In the genomic region with DNA sequence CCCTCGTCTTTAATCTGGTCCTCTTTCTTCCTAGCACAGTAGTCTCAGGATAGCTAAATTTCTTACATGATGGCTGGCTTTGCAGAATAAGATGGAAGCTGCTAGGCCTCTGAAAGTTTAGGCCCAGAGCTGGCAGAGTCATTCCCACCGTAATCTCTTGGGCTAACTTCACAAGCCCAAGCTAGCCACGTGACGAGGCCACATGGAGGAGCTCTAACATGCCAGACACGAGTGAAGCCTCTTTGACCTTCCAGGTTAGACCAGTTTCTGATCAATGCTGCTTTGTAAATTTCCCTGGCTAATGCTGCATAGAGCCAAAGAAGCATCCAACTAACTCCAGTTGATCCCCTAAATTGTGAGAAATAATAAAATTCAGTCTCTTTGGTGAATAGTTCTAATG, we compare ENCODE assay signal across 16 cellular contexts. TPM values are rescaled to one million over a fixed set of nuclear protein-coding genes. Genes with fewer than 3 reads are reported as not detected.
A peak's percentile ranks its signal among the peaks of the same experiment; 100 is the strongest.
DNase-seq lines count a peak whose midpoint lies in the region; ATAC-seq and TF ChIP-seq lines count a peak whose summit lies in the region.
"Had no signal": no experiment of that assay in that cellular context is flagged by ENCODE, and none has a peak within 500 bp of the region (broad histone marks: within the 10 kb centered on the region; RNA-seq: fewer than 3 reads in every experiment).

No MANE protein-coding gene starts in this region.

- no peaks in the 10 kb centered on the region for H3K36me3 ChIP-seq in SK-N-SH (replicated peaks in 1 of 2; ENCODE audit: control insufficient read depth in 1 of 2, insufficient read depth in 2 of 2, low read length in 1 of 2)
- no peaks in the 10 kb centered on the region for H3K36me3 ChIP-seq in smooth muscle cell (ENCODE audit: low read depth)
- H3K36me3 ChIP-seq: pancreas, vagina had no signal

- H2AFZ ChIP-seq in SK-N-SH (ENCODE audit: low read depth) (no peak overlapping the region), smooth muscle cell (ENCODE audit: low read depth) (peak overlapping the region; percentile 65)

- no peaks in the 10 kb centered on the region for H3K27me3 ChIP-seq in SK-N-SH (ENCODE audit: insufficient read depth)
- H3K27me3 ChIP-seq in smooth muscle cell (ENCODE audit: low read depth): no peaks in the 10 kb centered on the region
- H3K27me3 ChIP-seq: pancreas, vagina had no signal

- TF ChIP-seq EP300 in SK-N-SH (IDR thresholded peaks at IDR 0.05; ENCODE audit: borderline replicate concordance in 1 of 2, low read depth in 1 of 2, low read length in 1 of 2): no peak

- H3K27ac ChIP-seq in SK-N-SH (ENCODE audit: low read depth in 2 of 2, low read length in 1 of 2) (no peak overlapping the region), smooth muscle cell (ENCODE audit: low read depth) (no peak overlapping the region)
- H3K27ac ChIP-seq: pancreas, vagina had no signal

- no peak for DNase-seq in SK-N-SH
- DNase-seq in NCI-H748 (lab: John Stamatoyannopoulos, UW; ENCODE audit: unreplicated experiment): peak; percentile 71
- peak; percentile 2 for DNase-seq in fibroblast of mammary gland (ENCODE audit: low read depth)
- DNase-seq in smooth muscle cell (lab: John Stamatoyannopoulos, UW; ENCODE audit: unreplicated experiment): no peak
- DNase-seq: anterior cingulate cortex, GF-D8, NCI-H2171, pancreas, SHP77 treated with DMSO at 0.1 percent for 48 hours had no signal

- H3K4me2 ChIP-seq in SK-N-SH (no peak overlapping the region), smooth muscle cell (no peak overlapping the region)

- CTCF ChIA-PET in SK-N-SH (lab: Yijun Ruan, JAX): interaction anchor here (1.1 kb wide), 1 partner anchor 579 kb away, joined by 3 read pairs; no protein-coding TSS in a partner anchor

- TF ChIP-seq RAD21 in SK-N-SH (IDR thresholded peaks at IDR 0.05; ENCODE audit: low read length): no peak

- no peak overlapping the region for H3K4me3 ChIP-seq in SK-N-SH (ENCODE audit: low read depth in 2 of 2, low read length in 1 of 2)
- H3K4me3 ChIP-seq in fibroblast of mammary gland (ENCODE audit: control insufficient read depth, low read depth, low read length): no peak overlapping the region
- no peak overlapping the region for H3K4me3 ChIP-seq in smooth muscle cell
- H3K4me3 ChIP-seq: lung, pancreas, vagina had no signal

- H3K9me3 ChIP-seq in SK-N-SH: no peaks in the 10 kb centered on the region
- H3K9me3 ChIP-seq in smooth muscle cell (replicated peaks; ENCODE audit: low read depth): no peaks in the 10 kb centered on the region
- H3K9me3 ChIP-seq: pancreas, vagina had no signal

- TF ChIP-seq CTCF in SK-N-SH (IDR thresholded peaks at IDR 0.05) (0 out of 2 replicates have a peak, but pooled peaks have one; percentile 16), fibroblast of mammary gland (conservative IDR thresholded peaks at IDR 0.05; ENCODE audit: control insufficient read depth, insufficient read depth, low read depth, low read length) (peak; percentile 1), smooth muscle cell (IDR thresholded peaks at IDR 0.05; ENCODE audit: borderline replicate concordance, insufficient read depth, poor library complexity, severe bottlenecking) (no peak)

- 60% methylated on average over 5 of the region's 5 CpGs for whole genome bisulfite sequencing in SK-N-SH (ENCODE audit: low lambda C conversion rate)
- WGBS in smooth muscle cell (ENCODE audit: low lambda C conversion rate): 59% methylated on average over 5 of the region's 5 CpGs

- H3K9me2 ChIP-seq in SK-N-SH: no peaks in the 10 kb centered on the region

- H3F3A ChIP-seq in SK-N-SH (replicated peaks; ENCODE audit: insufficient read depth) (no peaks in the 10 kb centered on the region), smooth muscle cell (ENCODE audit: low read depth) (no peaks in the 10 kb centered on the region)

- no peak for ATAC-seq in SK-N-SH treated with all-trans-retinoic acid at 6 μM for 48 hours
- ATAC-seq in GM18873 (IDR thresholded peaks at IDR 0.05; ENCODE audit: low FRiP score, unreplicated experiment): no peak
- ATAC-seq in HG03045 (IDR thresholded peaks at IDR 0.05; ENCODE audit: unreplicated experiment): no peak
- ATAC-seq in GM18858 (IDR thresholded peaks at IDR 0.05; ENCODE audit: unreplicated experiment): no peak
- ATAC-seq: activated CD4-positive, CD25-positive, alpha-beta regulatory T cell treated with anti-CD3 and anti-CD28 coated beads, Interleukin-2, amount 50 U/mL, for 24 hours; pancreas had no signal

- POLR2A ChIA-PET in SK-N-SH (lab: Yijun Ruan, JAX): no interaction called here

- H4K20me1 ChIP-seq in SK-N-SH (ENCODE audit: insufficient read depth): no peaks in the 10 kb centered on the region
- no peaks in the 10 kb centered on the region for H4K20me1 ChIP-seq in smooth muscle cell (ENCODE audit: low read depth)

- no peaks in the 10 kb centered on the region for H3K79me2 ChIP-seq in SK-N-SH (ENCODE audit: insufficient read depth)
- H3K79me2 ChIP-seq in smooth muscle cell (ENCODE audit: low read depth): no peaks in the 10 kb centered on the region

- H3K4me1 ChIP-seq in SK-N-SH (ENCODE audit: control insufficient read depth in 1 of 2, insufficient read depth in 2 of 2, low read depth in 1 of 2, low read length in 1 of 2): no peaks in the 10 kb centered on the region
- no peaks in the 10 kb centered on the region for H3K4me1 ChIP-seq in smooth muscle cell (ENCODE audit: low read depth)
- H3K4me1 ChIP-seq: pancreas, vagina had no signal

- no peak overlapping the region for H3K9ac ChIP-seq in SK-N-SH
- H3K9ac ChIP-seq in smooth muscle cell (ENCODE audit: low read depth): no peak overlapping the region

TF ChIP-seq in SK-N-SH, 30 proteins besides CTCF, POLR2A, EP300 and RAD21:
- TF ChIP-seq RCOR1 (IDR thresholded peaks at IDR 0.05; ENCODE audit: low read length): no peak

TF ChIP-seq in SK-N-SH treated with all-trans-retinoic acid at 6 μM for 48 hours, 23 proteins besides CTCF, POLR2A, EP300 and RAD21 (continues in another document):
- TF ChIP-seq ZNF565 (CRISPR knock-in tag; conservative IDR thresholded peaks at IDR 0.05; ENCODE audit: low read depth) (no peak), ZC3H10 (CRISPR knock-in tag; IDR thresholded peaks at IDR 0.05) (no peak), ISL1 (CRISPR knock-in tag; IDR thresholded peaks at IDR 0.05) (no peak), ZNF70 (CRISPR knock-in tag; IDR thresholded peaks at IDR 0.05) (no peak), RARB (CRISPR knock-in tag; IDR thresholded peaks at IDR 0.05) (no peak), ZFP3 (CRISPR knock-in tag; IDR thresholded peaks at IDR 0.05) (no peak), TOX (CRISPR knock-in tag; IDR thresholded peaks at IDR 0.05; ENCODE audit: borderline replicate concordance) (no peak), TCF4 (CRISPR knock-in tag; IDR thresholded peaks at IDR 0.05; ENCODE audit: borderline replicate concordance) (no peak), ESRRG (CRISPR knock-in tag; IDR thresholded peaks at IDR 0.05) (no peak), OSR1 (CRISPR knock-in tag; IDR thresholded peaks at IDR 0.05) (no peak), ZNF8 (CRISPR knock-in tag; IDR thresholded peaks at IDR 0.05) (no peak), CSDC2 (CRISPR knock-in tag; IDR thresholded peaks at IDR 0.05) (no peak), SNAI2 (CRISPR knock-in tag; IDR thresholded peaks at IDR 0.05) (no peak), ARNTL (CRISPR knock-in tag; IDR thresholded peaks at IDR 0.05; ENCODE audit: borderline replicate concordance, low read depth) (no peak), GLIS3 (CRISPR knock-in tag; IDR thresholded peaks at IDR 0.05) (no peak), POU6F1 (CRISPR knock-in tag; IDR thresholded peaks at IDR 0.05; ENCODE audit: borderline replicate concordance, low read depth) (no peak), ZFP30 (CRISPR knock-in tag; IDR thresholded peaks at IDR 0.05) (no peak), PPARA (CRISPR knock-in tag; IDR thresholded peaks at IDR 0.05; ENCODE audit: borderline replicate concordance) (no peak)
- TF ChIP-seq, protein P1, sequence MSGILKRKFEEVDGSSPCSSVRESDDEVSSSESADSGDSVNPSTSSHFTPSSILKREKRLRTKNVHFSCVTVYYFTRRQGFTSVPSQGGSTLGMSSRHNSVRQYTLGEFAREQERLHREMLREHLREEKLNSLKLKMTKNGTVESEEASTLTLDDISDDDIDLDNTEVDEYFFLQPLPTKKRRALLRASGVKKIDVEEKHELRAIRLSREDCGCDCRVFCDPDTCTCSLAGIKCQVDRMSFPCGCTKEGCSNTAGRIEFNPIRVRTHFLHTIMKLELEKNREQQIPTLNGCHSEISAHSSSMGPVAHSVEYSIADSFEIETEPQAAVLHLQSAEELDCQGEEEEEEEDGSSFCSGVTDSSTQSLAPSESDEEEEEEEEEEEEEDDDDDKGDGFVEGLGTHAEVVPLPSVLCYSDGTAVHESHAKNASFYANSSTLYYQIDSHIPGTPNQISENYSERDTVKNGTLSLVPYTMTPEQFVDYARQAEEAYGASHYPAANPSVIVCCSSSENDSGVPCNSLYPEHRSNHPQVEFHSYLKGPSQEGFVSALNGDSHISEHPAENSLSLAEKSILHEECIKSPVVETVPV (CRISPR knock-in tag; IDR thresholded peaks at IDR 0.05): no peak

RNA-seq across cellular contexts. Expression of gene CENPE, which starts 9.5 kb away (rescaled TPM):
- polyA plus RNA-seq in SK-N-SH (2012; rRNA removed): 1.3 and 1.7 TPM in 2 replicates
- 1.8 and 2.7 TPM in 2 replicates for polyA plus RNA-seq in SK-N-SH (2012; cell fraction: cytosol; rRNA removed)
- polyA plus RNA-seq in SK-N-SH (2012; cell fraction: nucleus; rRNA removed): 0.89 and 1.8 TPM in 2 replicates
- total RNA-seq in smooth muscle cell: 5.6 and 6.9 TPM in 2 replicates
- 2.4 and 4.6 TPM in 2 replicates for polyA plus RNA-seq in smooth muscle cell

Comparison
In these comparisons a context has a peak if more than half of its experiments do, and no peak if none do; other contexts are left out.
1. DNase-seq: peak in NCI-H748 (single experiment) and fibroblast of mammary gland (single experiment); none in SK-N-SH (single experiment) and smooth muscle cell (single experiment).